Comparison of ENCODE assay signal across 11 cellular contexts in genomic region chr3:134353171-134353825, GRCh38. TPM values are rescaled to one million over a fixed set of nuclear protein-coding genes. Genes with fewer than 3 reads are reported as not detected.
DNase-seq lines count a peak whose midpoint lies in the region; ATAC-seq, FAIRE-seq and TF ChIP-seq lines count a peak whose summit lies in the region.
"Had no signal": no experiment of that assay in that cellular context is flagged by ENCODE, and none has a peak within 500 bp of the region (broad histone marks: within the 10 kb centered on the region; RNA-seq: fewer than 3 reads in every experiment).

No MANE protein-coding gene starts in this region.

- peaks cover 4% of the 10 kb centered on the region for H3K9me3 Mint-ChIP-seq in astrocyte (ENCODE audit: unreplicated experiment)
- H3K9me3 Mint-ChIP-seq in activated T-helper 17 cell treated with anti-CD3 and anti-CD28 coated beads, Interleukin-2, amount 50 U/mL, for 72 hours, result no peaks in the 10 kb centered on the region

- peak overlapping the region; percentile 67 for H3K27ac Mint-ChIP-seq in astrocyte (ENCODE audit: unreplicated experiment)
- no peak overlapping the region for H3K27ac Mint-ChIP-seq in activated T-helper 17 cell treated with anti-CD3 and anti-CD28 coated beads, Interleukin-2, amount 50 U/mL, for 72 hours

- H3K27me3 Mint-ChIP-seq in astrocyte (ENCODE audit: low read depth, unreplicated experiment), result no peaks in the 10 kb centered on the region
- peaks cover 3% of the 10 kb centered on the region for H3K27me3 Mint-ChIP-seq in activated T-helper 17 cell treated with anti-CD3 and anti-CD28 coated beads, Interleukin-2, amount 50 U/mL, for 72 hours

- no TSS peak for BruUV-seq in HepG2 (replicated peaks; lab: Mats Ljungman, UMichigan)

- in situ Hi-C loops in HepG2 (cut with HindIII; ENCODE audit: extremely low pct_ligation_motif_present, low pct_unique_long_range_greater_than_20kb), result no loop called here

- H3K4me3 Mint-ChIP-seq in astrocyte (ENCODE audit: unreplicated experiment), result no peak overlapping the region
- H3K4me3 Mint-ChIP-seq in activated T-helper 17 cell treated with anti-CD3 and anti-CD28 coated beads, Interleukin-2, amount 50 U/mL, for 72 hours, result no peak overlapping the region

- intact Hi-C loops in HepG2 (cut with micrococcal nuclease; ENCODE audit: unreplicated experiment), result loop anchor here (2.0 kb wide), 1 partner anchor 44 kb away; no protein-coding TSS in a partner anchor
- intact Hi-C loops in spleen (cut with DNase I; ENCODE audit: low total_unique reads), result no loop called here

- H3K9ac ChIP-seq in astrocyte (ENCODE audit: low read length) (no peak overlapping the region), HepG2 (ENCODE audit: insufficient read depth, low read depth, low read length) (no peak overlapping the region)

- peaks cover 33% of the 10 kb centered on the region for H3K4me1 ChIP-seq in astrocyte (ENCODE audit: insufficient read depth, low read length)
- H3K4me1 ChIP-seq in HepG2 (ENCODE audit: insufficient read depth, low read length), result peaks cover 65% of the 10 kb centered on the region
- H3K4me1 ChIP-seq in spleen, result peaks cover 0 to 32% (median 12%) of the 10 kb centered on the region in 6 donors

- H4K20me1 ChIP-seq in astrocyte (ENCODE audit: insufficient read depth, low read length), result peaks cover 38% of the 10 kb centered on the region
- peaks cover 4% of the 10 kb centered on the region; the same call in 1 of the 2 replicates for H4K20me1 ChIP-seq in HepG2 (ENCODE audit: insufficient read depth, low read length)

- TF ChIP-seq RAD21 in HepG2 (CRISPR knock-in tag; IDR thresholded peaks at IDR 0.05), result no peak

- FAIRE-seq in G401.6 (lab: Jason Lieb, UNC) (peak; percentile 91), astrocyte (lab: Jason Lieb, UNC) (no peak), HepG2 (lab: Jason Lieb, UNC) (peak; percentile 73)

- TF ChIP-seq EP300 in HepG2 (IDR thresholded peaks at IDR 0.05; ENCODE audit: low read depth in 2 of 2, low read length in 2 of 2), result no peak
- no peak for TF ChIP-seq EP300 in HepG2 (CRISPR knock-in tag; IDR thresholded peaks at IDR 0.05; ENCODE audit: borderline replicate concordance)

- POLR2A ChIA-PET in HepG2 (lab: Yijun Ruan, JAX), result interaction anchor here (2.4 to 14.6 kb wide), 3 partner anchors 11 to 39 kb away, joined by 13 to 140 read pairs (median 24); partner anchors contain the start of gene AMOTL2

- H3K27ac ChIP-seq in astrocyte (ENCODE audit: low read depth, low read length), result no peak overlapping the region
- no peak overlapping the region for H3K27ac ChIP-seq in HepG2 (ENCODE audit: extremely low read length, insufficient read depth, low read length)
- peak overlapping the region in 3 of 8 donors; percentile 20 to 34 (median 26) for H3K27ac ChIP-seq in spleen

- no peak for TF ChIP-seq POLR2A in HepG2 (IDR thresholded peaks at IDR 0.05; ENCODE audit: insufficient read depth in 1 of 2, low read depth in 2 of 2, low read length in 2 of 2)
- TF ChIP-seq POLR2A in spleen (IDR thresholded peaks at IDR 0.05), result no peak

- 16% methylated on average over 8 of the region's 8 CpGs for WGBS in HepG2 (ENCODE audit: low lambda C conversion rate)
- WGBS in spleen, 5 donors, result 80 to 89% (median 85%) methylated on average over 7 to 8 of the region's 8 CpGs

- no peak overlapping the region for H2AFZ ChIP-seq in astrocyte (ENCODE audit: low read depth, low read length)
- no peak overlapping the region for H2AFZ ChIP-seq in HepG2 (ENCODE audit: low read length)

- H3K4me3 ChIP-seq in astrocyte (ENCODE audit: insufficient read depth, low read depth, low read length), result no peak overlapping the region
- H3K4me3 ChIP-seq in HepG2 (replicated peaks in 1 of 3; ENCODE audit: insufficient read depth in 1 of 3, low read depth in 2 of 3, low read length in 3 of 3), result no peak overlapping the region
- no peak overlapping the region for H3K4me3 ChIP-seq in spleen
- H3K4me3 ChIP-seq: smooth muscle cell had no signal

- peak; percentile 59 for ATAC-seq in HepG2
- no peak for ATAC-seq in HG02610 (IDR thresholded peaks at IDR 0.05; ENCODE audit: unreplicated experiment)
- no peak for ATAC-seq in activated T-helper 17 cell treated with anti-CD3 and anti-CD28 coated beads, Interleukin-2, amount 50 U/mL, for 72 hours (replicated peaks)
- no peak for ATAC-seq in HG03521 (IDR thresholded peaks at IDR 0.05; ENCODE audit: unreplicated experiment)

- H3K36me3 ChIP-seq in astrocyte (ENCODE audit: insufficient read depth, low read length), result peaks cover 38% of the 10 kb centered on the region
- peaks cover 11 to 18% of the 10 kb centered on the region in 2 experiments for H3K36me3 ChIP-seq in HepG2 (replicated peaks in 1 of 2; ENCODE audit: control insufficient read depth in 1 of 2, insufficient read depth in 2 of 2, low read length in 2 of 2)
- H3K36me3 ChIP-seq in spleen, result peaks cover 0 to 44% (median 7%) of the 10 kb centered on the region in 6 donors

- H3K9me3 ChIP-seq in astrocyte (ENCODE audit: insufficient read depth, low read depth, low read length), result no peaks in the 10 kb centered on the region
- no peaks in the 10 kb centered on the region for H3K9me3 ChIP-seq in HepG2 (ENCODE audit: low read length)
- no peaks in the 10 kb centered on the region for H3K9me3 ChIP-seq in spleen

- H3K36me3 Mint-ChIP-seq in astrocyte (ENCODE audit: low read depth, unreplicated experiment), result peaks cover 26% of the 10 kb centered on the region
- no peaks in the 10 kb centered on the region for H3K36me3 Mint-ChIP-seq in activated T-helper 17 cell treated with anti-CD3 and anti-CD28 coated beads, Interleukin-2, amount 50 U/mL, for 72 hours (ENCODE audit: low read depth)

- DNase-seq in astrocyte (ENCODE audit: low read depth) (no peak), HepG2 (ENCODE audit: low spot score) (no peak), spleen (peak; percentile 50), LoVo (ENCODE audit: low spot score) (no peak)
- DNase-seq: NCI-H1436 treated with DMSO at 0.1 percent for 48 hours, SHP77 had no signal

- H3K4me2 ChIP-seq in astrocyte (ENCODE audit: low read length) (no peak overlapping the region), HepG2 (ENCODE audit: low read depth, low read length) (peak overlapping the region; percentile 30)
- H3K4me2 ChIP-seq: smooth muscle cell had no signal

- TF ChIP-seq CTCF in astrocyte (IDR thresholded peaks at IDR 0.05; ENCODE audit: insufficient read depth, low read depth, low read length), result no peak
- no peak for TF ChIP-seq CTCF in HepG2 (CRISPR knock-in tag; IDR thresholded peaks at IDR 0.05)
- TF ChIP-seq CTCF in spleen (IDR thresholded peaks at IDR 0.05 in 8 of 11, conservative IDR thresholded peaks at IDR 0.05 in 3 of 11), result no peak

- H3K4me1 Mint-ChIP-seq in astrocyte (ENCODE audit: low read depth, unreplicated experiment), result peaks cover 52% of the 10 kb centered on the region
- H3K4me1 Mint-ChIP-seq in activated T-helper 17 cell treated with anti-CD3 and anti-CD28 coated beads, Interleukin-2, amount 50 U/mL, for 72 hours, result no peaks in the 10 kb centered on the region

- H3K79me2 ChIP-seq in astrocyte (ENCODE audit: insufficient read depth, low read length), result peaks cover 38% of the 10 kb centered on the region
- no peaks in the 10 kb centered on the region for H3K79me2 ChIP-seq in HepG2 (ENCODE audit: insufficient read depth, low read length)

- CTCF ChIA-PET in HepG2 (lab: Yijun Ruan, JAX; ENCODE audit: low intra/inter-chr PET ratio, low total read pairs), result interaction anchor here (0.6 kb wide), 1 partner anchor 42 kb away, joined by 3 read pairs; no protein-coding TSS in a partner anchor

- no peaks in the 10 kb centered on the region for H3K27me3 ChIP-seq in astrocyte (ENCODE audit: insufficient read depth, low read length)
- H3K27me3 ChIP-seq in HepG2 (ENCODE audit: control insufficient read depth in 1 of 2, insufficient read depth in 2 of 2, low read length in 2 of 2), result no peaks in the 10 kb centered on the region
- no peaks in the 10 kb centered on the region for H3K27me3 ChIP-seq in spleen (replicated peaks in 1 of 7)

TF ChIP-seq in HepG2, 621 proteins besides CTCF, POLR2A, EP300 and RAD21 (continues in another document):
- TF ChIP-seq SAP130 (CRISPR knock-in tag; IDR thresholded peaks at IDR 0.05; ENCODE audit: low read depth) (0 out of 2 replicates have a peak, but pooled peaks have one; percentile 10), ZNF768 (CRISPR knock-in tag; IDR thresholded peaks at IDR 0.05) (peak; percentile 33; the same call in 1 of the 2 replicates), ZNF354B (CRISPR knock-in tag; IDR thresholded peaks at IDR 0.05) (no peak), HNRNPL (IDR thresholded peaks at IDR 0.05; ENCODE audit: low read depth, low read length) (0 out of 2 replicates have a peak, but pooled peaks have one; percentile 45), RARA (CRISPR knock-in tag; IDR thresholded peaks at IDR 0.05) (peak; percentile 42; the same call in 1 of the 2 replicates)

RNA-seq across cellular contexts. Expression of gene AMOTL2, which starts 20.9 kb away (rescaled TPM):
- total RNA-seq in astrocyte (150 and 197 TPM in 2 replicates), HepG2 (2016; rRNA removed; fragmentation: Illumina TruSeq; extraction: Trizol) (11.5 and 17.3 TPM in 2 replicates), spleen (10 to 100 TPM; 27.5 to 83.4 (median 53.1) TPM)
- 1.3 and 1.8 TPM in 2 replicates for total RNA-seq in HepG2 (2016; cell fraction: cytosol; rRNA removed; fragmentation: Illumina TruSeq; extraction: Trizol; ENCODE audit: low read depth)
- total RNA-seq in HepG2 (2016; cell fraction: insoluble cytoplasmic fraction; rRNA removed; fragmentation: Illumina TruSeq; extraction: Trizol), result 10.0 and 18.3 TPM in 2 replicates
- 5.3 and 5.6 TPM in 2 replicates for total RNA-seq in HepG2 (2016; cell fraction: membrane; rRNA removed; fragmentation: Illumina TruSeq; extraction: Trizol)
- total RNA-seq in HepG2 (2016; cell fraction: nucleus; rRNA removed; fragmentation: Illumina TruSeq; extraction: Trizol), result 25.6 and 30.4 TPM in 2 replicates
- polyA plus RNA-seq in HepG2 (2011; rRNA removed) (14.0 and 18.5 TPM in 2 replicates), spleen (10 to 100 TPM in 1 of 3 donors, 1 to 10 TPM in 2; 3.8 to 15.7 (median 6.0) TPM)
- polyA plus RNA-seq in HepG2 (2011; cell fraction: cytosol; rRNA removed), result 7.7 and 10.7 TPM in 2 replicates
- polyA plus RNA-seq in HepG2 (2011; cell fraction: nucleus; rRNA removed), result 39.3 and 76.1 TPM in 2 replicates
- polyA plus RNA-seq in HepG2 (2012), result 5.4 and 7.4 TPM in 2 replicates
- polyA plus RNA-seq in HepG2 (2016; cell fraction: cytosol; fragmentation: Illumina TruSeq; extraction: Trizol; ENCODE audit: low read depth), result 0.38 and 0.55 TPM in 2 replicates
- 8.6 and 12.7 TPM in 2 replicates for polyA plus RNA-seq in HepG2 (2016; cell fraction: insoluble cytoplasmic fraction; fragmentation: Illumina TruSeq; extraction: Trizol; ENCODE audit: low read depth)
- polyA plus RNA-seq in HepG2 (2016; cell fraction: membrane; fragmentation: Illumina TruSeq; extraction: Trizol; ENCODE audit: low read depth), result 1.5 and 1.7 TPM in 2 replicates
- polyA plus RNA-seq in HepG2 (2016; cell fraction: nucleus; fragmentation: Illumina TruSeq; extraction: Trizol; ENCODE audit: insufficient read depth, low read depth), result 19.3 and 21.2 TPM in 2 replicates
- 47.5 and 50.2 TPM in 2 replicates for polyA minus RNA-seq in HepG2 (2011; rRNA and poly(A)+ RNA removed; ENCODE audit: low replicate concordance)
- polyA minus RNA-seq in HepG2 (2011; cell fraction: cytosol; rRNA and poly(A)+ RNA removed), result 12.3 and 13.8 TPM in 2 replicates
- 44.1 and 53.9 TPM in 2 replicates for polyA minus RNA-seq in HepG2 (2011; cell fraction: nucleus; rRNA and poly(A)+ RNA removed)
- total RNA-seq in activated T-helper 17 cell treated with anti-CD3 and anti-CD28 coated beads, Interleukin-2, amount 50 U/mL, for 72 hours, result not detected
